ENCODE assay signal across 1 cellular context in the genomic region with DNA sequence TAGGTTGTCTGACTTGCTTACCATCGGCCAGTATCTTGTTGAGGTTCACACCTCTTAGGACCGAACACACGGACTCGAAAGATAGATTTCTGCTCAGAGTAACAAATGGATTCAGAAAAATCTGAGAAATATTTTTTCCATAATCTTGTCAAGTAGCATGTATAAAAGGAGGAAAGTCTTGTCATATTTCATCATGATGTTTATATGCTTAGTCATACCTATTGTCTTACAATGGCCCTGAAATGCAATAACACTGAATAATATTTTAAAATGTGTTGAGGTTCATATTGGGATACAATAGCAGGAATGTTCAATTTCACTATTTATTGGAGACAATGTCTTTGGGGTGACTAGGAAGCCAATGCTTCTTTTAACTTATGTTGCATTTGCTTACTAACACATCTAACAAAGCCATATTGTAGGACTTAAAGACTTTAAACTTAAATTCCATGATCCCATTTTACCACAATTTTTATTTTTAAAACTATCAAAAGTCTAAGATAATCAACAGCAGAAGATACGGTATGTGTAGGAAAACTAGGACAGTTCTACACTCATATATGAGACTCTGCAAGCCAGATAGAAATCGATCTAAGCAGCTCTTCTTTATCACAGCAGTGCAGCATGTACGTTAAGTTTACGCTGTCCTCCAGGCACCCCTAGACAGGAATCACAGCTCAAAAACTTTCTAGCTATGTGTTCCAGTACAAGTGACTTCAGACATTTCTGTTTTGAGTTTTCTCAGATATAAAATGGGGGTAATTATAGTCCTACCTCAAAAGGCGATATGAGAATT.
TF ChIP-seq lines count a peak whose summit lies in the region.

No MANE protein-coding gene starts in this region.

TF ChIP-seq in IMR-90, 13 proteins besides CTCF, POLR2A, EP300 and RAD21:
- TF ChIP-seq NFE2L2 (IDR thresholded peaks at IDR 0.05; ENCODE audit: low read depth, low read length) (peak; percentile 52; the same call in 1 of the 2 replicates), BHLHE40 (IDR thresholded peaks at IDR 0.05; ENCODE audit: low read depth, low read length) (no peak)
TF ChIP-seq in IMR-90: peak in this region for 1.
